In the genomic region with DNA sequence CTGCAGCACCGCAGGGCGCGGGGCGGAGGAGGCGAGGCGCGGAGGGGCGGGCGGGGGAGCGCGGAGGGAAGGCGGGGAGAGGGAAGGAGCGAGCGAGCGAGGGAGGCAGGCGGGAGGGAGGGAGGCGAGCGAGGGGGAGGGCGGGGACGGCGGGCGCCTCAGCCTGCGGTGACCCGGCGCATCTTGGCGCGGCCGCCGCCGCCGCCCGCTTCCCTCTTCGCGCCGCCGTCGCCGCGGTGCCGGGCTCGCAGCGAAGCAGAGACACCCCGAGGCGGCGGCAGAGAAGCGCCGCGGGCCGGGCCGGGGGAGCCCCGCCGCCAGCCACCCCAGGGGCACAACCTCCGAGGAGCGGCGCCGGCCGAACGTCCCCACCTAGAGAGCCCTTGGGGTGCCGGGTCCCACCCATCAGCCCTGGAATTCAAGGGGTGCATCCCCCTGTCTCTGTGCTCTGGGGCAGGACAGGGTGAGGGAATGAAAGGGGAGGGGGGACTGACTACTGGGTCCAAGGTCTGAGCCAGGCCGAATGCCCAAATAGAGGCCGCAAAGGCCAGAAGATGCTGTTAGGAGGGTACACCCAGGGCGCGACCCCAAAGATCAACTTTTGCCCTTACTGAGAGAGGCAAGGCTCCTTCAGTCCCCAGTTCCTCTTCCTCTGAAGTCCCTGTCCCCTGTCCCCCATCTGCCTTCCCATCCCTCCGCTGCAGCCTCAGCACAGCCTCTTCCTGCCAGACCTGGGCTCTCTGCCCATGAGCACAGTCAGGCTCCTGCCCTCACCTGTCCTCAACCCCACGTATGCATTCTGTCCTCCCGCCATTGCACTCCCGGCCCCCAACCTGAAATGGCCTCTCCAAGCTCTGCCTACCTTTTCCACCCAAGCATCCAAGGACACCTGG, we compare ENCODE assay signal across 8 cellular contexts. TPM values are rescaled to one million over a fixed set of nuclear protein-coding genes. Genes with fewer than 3 reads are reported as not detected.
DNase-seq lines count a peak whose midpoint lies in the region; ATAC-seq and TF ChIP-seq lines count a peak whose summit lies in the region.

A gene (minus strand): TSS at position 33 of the 893 bp plus-strand sequence. CDS start 133 bp downstream, outside the sequence.

- intact Hi-C loops in activated CD4-positive, alpha-beta T cell treated with anti-CD3 and anti-CD28 coated beads, Interleukin-2, amount 10 ng/mL, durations not matched to agents 24 days and 14 days (cut with micrococcal nuclease) = no loop called here

- H3K4me1 ChIP-seq in osteoblast (ENCODE audit: insufficient read depth, low read length) = peaks cover 26% of the 10 kb centered on the region

- peaks cover 24% of the 10 kb centered on the region for H4K20me1 ChIP-seq in osteoblast (ENCODE audit: insufficient read depth, low read length)

- no peak within 1 kb of the TSS for H3K27ac Mint-ChIP-seq in activated CD4-positive, alpha-beta T cell treated with anti-CD3 and anti-CD28 coated beads, Interleukin-2, amount 10 ng/mL, durations not matched to agents 24 days and 14 days

- H3K27ac ChIP-seq in WERI-Rb-1 (no peak within 1 kb of the TSS), osteoblast (ENCODE audit: low read depth, low read length) (peak within 1 kb of the TSS; percentile 70)

- peak within 1 kb of the TSS; percentile 41 for H2AFZ ChIP-seq in osteoblast (ENCODE audit: low read length)

- TF ChIP-seq CTCF in WERI-Rb-1 (IDR thresholded peaks at IDR 0.05; ENCODE audit: low read depth, low read length) (no peak), osteoblast (IDR thresholded peaks at IDR 0.05; ENCODE audit: extremely low read depth, low read depth, low read length) (no peak)

- no peaks in the 10 kb centered on the region for H3K36me3 ChIP-seq in WERI-Rb-1
- H3K36me3 ChIP-seq in osteoblast (ENCODE audit: insufficient read depth, low read length) = peaks cover 9% of the 10 kb centered on the region

- H3K9me3 Mint-ChIP-seq in activated CD4-positive, alpha-beta T cell treated with anti-CD3 and anti-CD28 coated beads, Interleukin-2, amount 10 ng/mL, durations not matched to agents 24 days and 14 days = no peaks in the 10 kb centered on the region

- ATAC-seq in GM19023 (IDR thresholded peaks at IDR 0.05; ENCODE audit: unreplicated experiment) (no peak), HG02623 (IDR thresholded peaks at IDR 0.05; ENCODE audit: unreplicated experiment) (no peak)

- H3K27me3 ChIP-seq in WERI-Rb-1 (ENCODE audit: insufficient read depth, low read depth, severe bottlenecking) = peaks cover 24% of the 10 kb centered on the region
- H3K27me3 ChIP-seq in osteoblast (ENCODE audit: insufficient read depth, low read length) = no peaks in the 10 kb centered on the region

- peak within 1 kb of the TSS; percentile 9 for H3K4me3 Mint-ChIP-seq in activated CD4-positive, alpha-beta T cell treated with anti-CD3 and anti-CD28 coated beads, Interleukin-2, amount 10 ng/mL, durations not matched to agents 24 days and 14 days

- H3K79me2 ChIP-seq in osteoblast (ENCODE audit: insufficient read depth, low read length) = peaks cover 38% of the 10 kb centered on the region

- H3K9me3 ChIP-seq in WERI-Rb-1 (ENCODE audit: severe bottlenecking) (no peaks in the 10 kb centered on the region), osteoblast (ENCODE audit: low read depth, low read length) (no peaks in the 10 kb centered on the region)

- no peak for DNase-seq in activated CD4-positive, alpha-beta T cell treated with anti-CD3 and anti-CD28 coated beads, Interleukin-2, amount 10 ng/mL, durations not matched to agents 24 days and 14 days
- DNase-seq in activated CD4-positive, alpha-beta T cell treated with anti-CD3 and anti-CD28 coated beads for 4 hours = no peak
- DNase-seq in WERI-Rb-1 = peak; percentile 23
- peak; percentile 48 for DNase-seq in globus pallidus (ENCODE audit: low spot score)
- peak; percentile 99 for DNase-seq in osteoblast (ENCODE audit: insufficient read length, low spot score, missing footprints)
- DNase-seq in SW480 (ENCODE audit: low spot score) = no peak

- no peaks in the 10 kb centered on the region for H3K4me1 Mint-ChIP-seq in activated CD4-positive, alpha-beta T cell treated with anti-CD3 and anti-CD28 coated beads, Interleukin-2, amount 10 ng/mL, durations not matched to agents 24 days and 14 days

- H3K4me3 ChIP-seq in WERI-Rb-1 (ENCODE audit: low read depth, low read length) = peak within 1 kb of the TSS; percentile 35
- peak within 1 kb of the TSS; percentile 97 for H3K4me3 ChIP-seq in osteoblast (ENCODE audit: insufficient read depth, low read length)

- peaks cover 49% of the 10 kb centered on the region for H3K27me3 Mint-ChIP-seq in activated CD4-positive, alpha-beta T cell treated with anti-CD3 and anti-CD28 coated beads, Interleukin-2, amount 10 ng/mL, durations not matched to agents 24 days and 14 days

- H3K4me2 ChIP-seq in osteoblast (ENCODE audit: insufficient read depth, low read length) = peak within 1 kb of the TSS; percentile 87

- no peaks in the 10 kb centered on the region for H3K36me3 Mint-ChIP-seq in activated CD4-positive, alpha-beta T cell treated with anti-CD3 and anti-CD28 coated beads, Interleukin-2, amount 10 ng/mL, durations not matched to agents 24 days and 14 days (ENCODE audit: low read depth)

RNA-seq across cellular contexts. Expression of the gene that starts here (rescaled TPM):
- total RNA-seq in activated CD4-positive, alpha-beta T cell treated with anti-CD3 and anti-CD28 coated beads, Interleukin-2, amount 10 ng/mL, durations not matched to agents 24 days and 14 days = not detected in 2 replicates
- 144 and 203 TPM in 2 replicates for total RNA-seq in osteoblast

Comparison
In these comparisons a context has a peak if more than half of its experiments do, and no peak if none do; other contexts are left out.
1. RNA of the gene that starts here (total RNA-seq): 144 to 203 TPM in osteoblast; not detected in activated CD4-positive, alpha-beta T cell treated with anti-CD3 and anti-CD28 coated beads, Interleukin-2, amount 10 ng/mL, durations not matched to agents 24 days and 14 days; every median in the first group is over 100 times any median in the second.
2. DNase-seq: peak in WERI-Rb-1 (single experiment), globus pallidus (single experiment) and osteoblast (single experiment); none in activated CD4-positive, alpha-beta T cell treated with anti-CD3 and anti-CD28 coated beads, Interleukin-2, amount 10 ng/mL, durations not matched to agents 24 days and 14 days (single experiment), activated CD4-positive, alpha-beta T cell treated with anti-CD3 and anti-CD28 coated beads for 4 hours (0 of 2) and SW480 (single experiment).